ENCODE assay signal across 25 cellular contexts in genomic region chr19:10636304-10636972, GRCh38. TPM values are rescaled to one million over a fixed set of nuclear protein-coding genes. Genes with fewer than 3 reads are reported as not detected.
DNase-seq lines count a peak whose midpoint lies in the region; ATAC-seq and TF ChIP-seq lines count a peak whose summit lies in the region.
"Had no signal": no experiment of that assay in that cellular context is flagged by ENCODE, and none has a peak within 500 bp of the region (broad histone marks: within the 10 kb centered on the region; RNA-seq: fewer than 3 reads in every experiment).

No MANE protein-coding gene starts in this region.

- no peaks in the 10 kb centered on the region for H3K27me3 ChIP-seq in right cardiac atrium (ENCODE audit: control insufficient read depth, insufficient read depth)
- H3K27me3 ChIP-seq in left ventricle myocardium inferior (ENCODE audit: low read depth): no peaks in the 10 kb centered on the region
- H3K27me3 ChIP-seq in testis: no peaks in the 10 kb centered on the region
- H3K27me3 ChIP-seq: breast epithelium, colonic mucosa, SJSA1 had no signal

- DNase-seq in right cardiac atrium (peak in 2 of 3 donors; percentile 68 to 71), left ventricle myocardium inferior (no peak), immature natural killer cell (no peak), testis (peak; percentile 62), foreskin melanocyte (no peak), COLO668 (lab: John Stamatoyannopoulos, UW; ENCODE audit: unreplicated experiment) (no peak)
- DNase-seq in effector CD8-positive, alpha-beta T cell (lab: John Stamatoyannopoulos, UW): no peak
- DNase-seq: activated CD4-positive, alpha-beta T cell treated with anti-CD3 and anti-CD28 coated beads, Interleukin-2, amount 10 ng/mL, durations not matched to agents 7 days and 5 days; activated effector memory CD4-positive, alpha-beta T cell treated with anti-CD3 and anti-CD28 coated beads, Interleukin-2, amount 50 U/mL, for 16 hours; amniotic stem cell; colonic mucosa; lower lobe of right lung; NCI-H1436; NCI-H774; occipital lobe; small intestine; stimulated activated CD4-positive, alpha-beta T cell treated with anti-CD3 and anti-CD28 coated beads, Interleukin-2, amount 100 ng/mL, for 24 hours; T-helper 2 cell had no signal

- no peaks in the 10 kb centered on the region for H3K9me3 Mint-ChIP-seq in activated T-helper 17 cell treated with anti-CD3 and anti-CD28 coated beads, Interleukin-2, amount 50 U/mL, for 72 hours
- H3K9me3 Mint-ChIP-seq in immature natural killer cell: no peaks in the 10 kb centered on the region
- H3K9me3 Mint-ChIP-seq: activated CD4-positive, alpha-beta T cell treated with anti-CD3 and anti-CD28 coated beads, Interleukin-2, amount 10 ng/mL, durations not matched to agents 7 days and 5 days; stimulated activated memory B cell treated with anti-CD40 and anti-IgM and Interleukin-4, amounts not matched to agents 10 μg/mL and 1 μg/mL and 100 μg/mL, for 72 hours had no signal

- H3K36me3 Mint-ChIP-seq in activated T-helper 17 cell treated with anti-CD3 and anti-CD28 coated beads, Interleukin-2, amount 50 U/mL, for 72 hours (ENCODE audit: low read depth): peaks cover 98% of the 10 kb centered on the region
- peaks cover 25 to 55% (median 27%) of the 10 kb centered on the region in 3 donors for H3K36me3 Mint-ChIP-seq in immature natural killer cell

- no peaks in the 10 kb centered on the region for H3K4me1 Mint-ChIP-seq in activated T-helper 17 cell treated with anti-CD3 and anti-CD28 coated beads, Interleukin-2, amount 50 U/mL, for 72 hours
- H3K4me1 Mint-ChIP-seq in immature natural killer cell: peaks cover 10 to 15% of the 10 kb centered on the region in 2 donors

- H3K27me3 Mint-ChIP-seq in activated T-helper 17 cell treated with anti-CD3 and anti-CD28 coated beads, Interleukin-2, amount 50 U/mL, for 72 hours: no peaks in the 10 kb centered on the region
- H3K27me3 Mint-ChIP-seq in immature natural killer cell (ENCODE audit: low read depth in 3 of 3): peaks cover 1 to 6% (median 2%) of the 10 kb centered on the region in 3 donors
- H3K27me3 Mint-ChIP-seq: activated CD4-positive, alpha-beta T cell treated with anti-CD3 and anti-CD28 coated beads, Interleukin-2, amount 10 ng/mL, durations not matched to agents 7 days and 5 days; stimulated activated memory B cell treated with anti-CD40 and anti-IgM and Interleukin-4, amounts not matched to agents 10 μg/mL and 1 μg/mL and 100 μg/mL, for 72 hours had no signal

- no peak for TF ChIP-seq POLR2A in testis (IDR thresholded peaks at IDR 0.05)

- peak in 1 of 2 donors; percentile 21 for ATAC-seq in right cardiac atrium
- ATAC-seq in activated T-helper 17 cell treated with anti-CD3 and anti-CD28 coated beads, Interleukin-2, amount 50 U/mL, for 72 hours (replicated peaks): no peak
- ATAC-seq: stimulated activated memory B cell treated with anti-CD40 and anti-IgM and Interleukin-4, amounts not matched to agents 10 μg/mL and 1 μg/mL and 100 μg/mL, for 72 hours had no signal

- no peak overlapping the region for H3K4me3 Mint-ChIP-seq in activated T-helper 17 cell treated with anti-CD3 and anti-CD28 coated beads, Interleukin-2, amount 50 U/mL, for 72 hours
- H3K4me3 Mint-ChIP-seq in immature natural killer cell: no peak overlapping the region
- H3K4me3 Mint-ChIP-seq: activated CD4-positive, alpha-beta T cell treated with anti-CD3 and anti-CD28 coated beads, Interleukin-2, amount 10 ng/mL, durations not matched to agents 7 days and 5 days; stimulated activated memory B cell treated with anti-CD40 and anti-IgM and Interleukin-4, amounts not matched to agents 10 μg/mL and 1 μg/mL and 100 μg/mL, for 72 hours had no signal

- H3K9me3 ChIP-seq in right cardiac atrium (ENCODE audit: control insufficient read depth, low read length) (no peaks in the 10 kb centered on the region), left ventricle myocardium inferior (replicated peaks) (no peaks in the 10 kb centered on the region), testis (no peaks in the 10 kb centered on the region)
- H3K9me3 ChIP-seq: breast epithelium, colonic mucosa, lower lobe of right lung, SJSA1, thoracic aorta had no signal

- H3K36me3 ChIP-seq in left ventricle myocardium inferior: peaks cover 92% of the 10 kb centered on the region
- no peaks in the 10 kb centered on the region for H3K36me3 ChIP-seq in testis (ENCODE audit: low read depth, missing control alignments)

- 88% methylated on average over 37 of the region's 37 CpGs for WGBS in right cardiac atrium
- WGBS in testis, 2 donors: 61 to 75% methylated on average over 17 to 29 of the region's 37 CpGs

- H3K27ac ChIP-seq in right cardiac atrium (ENCODE audit: low read length): no peak overlapping the region
- no peak overlapping the region for H3K27ac ChIP-seq in left ventricle myocardium inferior (replicated peaks)
- H3K27ac ChIP-seq in testis: no peak overlapping the region
- H3K27ac ChIP-seq: breast epithelium, C4-2B, colonic mucosa, lower lobe of right lung, SJSA1, thoracic aorta, VCaP had no signal

- peak overlapping the region; percentile 71 for H3K27ac Mint-ChIP-seq in activated T-helper 17 cell treated with anti-CD3 and anti-CD28 coated beads, Interleukin-2, amount 50 U/mL, for 72 hours
- H3K27ac Mint-ChIP-seq in immature natural killer cell: peak overlapping the region in 4 of 6 donors; percentile 51 to 81 (median 68)

- H3K4me1 ChIP-seq in right cardiac atrium (ENCODE audit: control insufficient read depth, insufficient read depth, low read length) (no peaks in the 10 kb centered on the region), left ventricle myocardium inferior (peaks cover 7% of the 10 kb centered on the region), testis (peaks cover 6% of the 10 kb centered on the region)
- H3K4me1 ChIP-seq: breast epithelium, colonic mucosa, SJSA1 had no signal

- TF ChIP-seq CTCF in left ventricle myocardium inferior (IDR thresholded peaks at IDR 0.05; ENCODE audit: borderline replicate concordance): no peak
- no peak for TF ChIP-seq CTCF in testis (IDR thresholded peaks at IDR 0.05)

- no peak overlapping the region for H3K4me3 ChIP-seq in right cardiac atrium (ENCODE audit: low read length)
- H3K4me3 ChIP-seq in left ventricle myocardium inferior: no peak overlapping the region
- peak overlapping the region; percentile 12 to 36 for H3K4me3 ChIP-seq in testis
- H3K4me3 ChIP-seq: breast epithelium, colonic mucosa, lower lobe of right lung, SJSA1, thoracic aorta had no signal

- intact Hi-C loops in right cardiac atrium (cut with DNase I): no loop called here
- intact Hi-C loops in left ventricle myocardium inferior (cut with micrococcal nuclease): no loop called here
- intact Hi-C loops in testis (cut with DNase I; ENCODE audit: low total_unique reads): no loop called here

RNA-seq across cellular contexts. Expression of gene SLC44A2, which starts 11.1 kb away (rescaled TPM):
- total RNA-seq in right cardiac atrium: 100 to 1,000 TPM; 105 to 145 (median 110) TPM
- 70.1 TPM for polyA plus RNA-seq in right cardiac atrium
- total RNA-seq in left ventricle myocardium inferior: 74.2 TPM
- 10 to 100 TPM; 64.8 to 84.9 TPM for total RNA-seq in activated T-helper 17 cell treated with anti-CD3 and anti-CD28 coated beads, Interleukin-2, amount 50 U/mL, for 72 hours
- 100 to 1,000 TPM; 195 to 449 (median 327) TPM for polyA plus RNA-seq in immature natural killer cell
- total RNA-seq in testis: 100 to 1,000 TPM; 360 to 463 TPM
- polyA plus RNA-seq in testis (ENCODE audit: insufficient read depth, low read depth, low replicate concordance): 268 TPM

RNA-seq across cellular contexts. Expression of gene ILF3, which starts 17.7 kb away (rescaled TPM):
- total RNA-seq in right cardiac atrium (100 to 1,000 TPM; 119 to 161 (median 141) TPM), left ventricle myocardium inferior (106 TPM), testis (100 to 1,000 TPM; 246 to 253 TPM)
- polyA plus RNA-seq in right cardiac atrium (74.2 TPM), immature natural killer cell (100 to 1,000 TPM in 1 of 3 donors, 10 to 100 TPM in 2; 33.7 to 107 (median 52.2) TPM), testis (ENCODE audit: insufficient read depth, low read depth, low replicate concordance) (263 TPM)
- total RNA-seq in activated T-helper 17 cell treated with anti-CD3 and anti-CD28 coated beads, Interleukin-2, amount 50 U/mL, for 72 hours: 100 to 1,000 TPM; 286 to 439 TPM

RNA-seq across cellular contexts. Expression of gene AP1M2, which starts 49.3 kb away (rescaled TPM):
- total RNA-seq in right cardiac atrium: not detected
- 0.09 TPM for polyA plus RNA-seq in right cardiac atrium
- total RNA-seq in left ventricle myocardium inferior: not detected
- not detected for total RNA-seq in activated T-helper 17 cell treated with anti-CD3 and anti-CD28 coated beads, Interleukin-2, amount 50 U/mL, for 72 hours
- polyA plus RNA-seq in immature natural killer cell: 1 to 10 TPM in 1 of 3 donors, not detected in 2; 1.8 TPM
- 1 to 10 TPM; 6.9 to 7.7 TPM for total RNA-seq in testis
- polyA plus RNA-seq in testis (ENCODE audit: insufficient read depth, low read depth, low replicate concordance): 23.3 TPM
- total RNA-seq: activated CD4-positive, alpha-beta T cell treated with anti-CD3 and anti-CD28 coated beads, Interleukin-2, amount 10 ng/mL, durations not matched to agents 7 days and 5 days; occipital lobe had no signal

Comparison
In these comparisons a context has a peak if more than half of its experiments do, and no peak if none do; other contexts are left out.
1. DNase-seq: peak in right cardiac atrium (2 of 3) and testis (single experiment); none in left ventricle myocardium inferior (single experiment), immature natural killer cell (0 of 3), effector CD8-positive, alpha-beta T cell (single experiment), foreskin melanocyte (single experiment) and COLO668 (single experiment).
2. H3K4me3 ChIP-seq: peak in testis (2 of 2); none in right cardiac atrium (single experiment) and left ventricle myocardium inferior (single experiment).